In the genomic region with DNA sequence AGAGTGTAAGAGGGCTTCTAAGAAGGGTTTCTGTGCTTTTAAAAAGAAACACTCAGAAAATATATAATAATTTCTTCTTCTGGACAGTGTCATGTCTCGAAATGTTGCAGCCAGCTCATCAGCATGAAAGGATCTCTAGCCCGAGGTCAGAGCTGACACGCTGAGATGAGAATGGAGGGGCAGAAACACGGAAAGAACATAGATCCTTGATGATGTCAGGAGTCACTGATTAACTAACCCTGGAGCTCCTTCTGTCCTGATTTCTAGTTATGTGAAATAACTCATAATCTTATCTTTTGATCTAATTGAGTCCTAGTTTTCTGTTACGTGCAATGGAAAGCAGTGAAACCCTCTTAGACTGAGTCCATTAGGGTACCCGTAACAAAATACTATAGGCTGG, we compare ENCODE assay signal across 19 cellular contexts. TPM values are rescaled to one million over a fixed set of nuclear protein-coding genes. Genes with fewer than 3 reads are reported as not detected.
"Had no signal": no experiment of that assay in that cellular context is flagged by ENCODE, and none has a peak within 500 bp of the region (broad histone marks: within the 10 kb centered on the region; RNA-seq: fewer than 3 reads in every experiment).

No MANE protein-coding gene starts in this region.

- DNase-seq: activated CD4-positive, alpha-beta T cell treated with anti-CD3 and anti-CD28 coated beads, Interleukin-2, amount 10 ng/mL, durations not matched to agents 7 days and 5 days; activated CD4-positive, CD25-positive, alpha-beta regulatory T cell; activated effector memory CD4-positive, alpha-beta T cell treated with anti-CD3 and anti-CD28 coated beads, Interleukin-2, amount 50 U/mL, for 16 hours; amniotic stem cell; foreskin melanocyte; head of caudate nucleus; islet precursor cell; lower lobe of right lung; natural killer cell; nucleus accumbens; right lobe of liver; stimulated activated CD8-positive, alpha-beta memory T cell treated with anti-CD3 and anti-CD28 coated beads, Interleukin-4, amount 100 ng/mL, for 48 hours; stimulated activated naive CD8-positive, alpha-beta T cell treated with anti-CD3 and anti-CD28 coated beads, Interleukin-15, Interleukin-2, amounts not matched to agents 100 U/mL and 50 U/mL, for 24 hours had no signal

- H3K27ac ChIP-seq: lower lobe of right lung, right lobe of liver, thoracic aorta had no signal

- H3K9me3 ChIP-seq: lower lobe of right lung, right lobe of liver, thoracic aorta had no signal

- ATAC-seq: activated naive CD4-positive, alpha-beta T cell treated with anti-CD3 and anti-CD28 coated beads, Interleukin-2, amount 50 U/mL, for 72 hours; natural killer cell; stimulated activated naive CD8-positive, alpha-beta T cell treated with anti-CD3 and anti-CD28 coated beads, Interleukin-15, Interleukin-2, amounts not matched to agents 100 U/mL and 50 U/mL, for 24 hours had no signal

- FAIRE-seq: endothelial cell of umbilical vein, urothelium cell line had no signal

- H3K4me3 ChIP-seq: lower lobe of right lung, right lobe of liver, thoracic aorta had no signal

- H3K36me3 ChIP-seq: lower lobe of right lung, right lobe of liver, thoracic aorta had no signal

RNA-seq across cellular contexts. Expression of gene TOX3, which starts 10.3 kb away (rescaled TPM):
- total RNA-seq: activated CD4-positive, alpha-beta T cell treated with anti-CD3 and anti-CD28 coated beads, Interleukin-2, amount 10 ng/mL, durations not matched to agents 7 days and 5 days; activated CD8-positive, alpha-beta memory T cell treated with anti-CD3 and anti-CD28 coated beads for 36 hours; activated naive CD4-positive, alpha-beta T cell treated with anti-CD3 and anti-CD28 coated beads, Interleukin-2, amount 50 U/mL, for 72 hours; endothelial cell of umbilical vein; natural killer cell; T-helper 2 cell treated with Interferon-gamma antibody and Interleukin-4, amounts not matched to agents 100 ng/mL and 5 ng/mL, for 36 hours; thoracic aorta had no signal
- polyA plus RNA-seq: endothelial cell of umbilical vein had no signal
